Comparison of ENCODE assay signal across 1 cellular context in genomic region chr2:153354406-153354805, GRCh38.
TF ChIP-seq lines count a peak whose summit lies in the region.

No MANE protein-coding gene starts in this region.

TF ChIP-seq in WTC11, 78 proteins besides CTCF, POLR2A, EP300 and RAD21 (continued from another document):
- TF ChIP-seq, protein P1, sequence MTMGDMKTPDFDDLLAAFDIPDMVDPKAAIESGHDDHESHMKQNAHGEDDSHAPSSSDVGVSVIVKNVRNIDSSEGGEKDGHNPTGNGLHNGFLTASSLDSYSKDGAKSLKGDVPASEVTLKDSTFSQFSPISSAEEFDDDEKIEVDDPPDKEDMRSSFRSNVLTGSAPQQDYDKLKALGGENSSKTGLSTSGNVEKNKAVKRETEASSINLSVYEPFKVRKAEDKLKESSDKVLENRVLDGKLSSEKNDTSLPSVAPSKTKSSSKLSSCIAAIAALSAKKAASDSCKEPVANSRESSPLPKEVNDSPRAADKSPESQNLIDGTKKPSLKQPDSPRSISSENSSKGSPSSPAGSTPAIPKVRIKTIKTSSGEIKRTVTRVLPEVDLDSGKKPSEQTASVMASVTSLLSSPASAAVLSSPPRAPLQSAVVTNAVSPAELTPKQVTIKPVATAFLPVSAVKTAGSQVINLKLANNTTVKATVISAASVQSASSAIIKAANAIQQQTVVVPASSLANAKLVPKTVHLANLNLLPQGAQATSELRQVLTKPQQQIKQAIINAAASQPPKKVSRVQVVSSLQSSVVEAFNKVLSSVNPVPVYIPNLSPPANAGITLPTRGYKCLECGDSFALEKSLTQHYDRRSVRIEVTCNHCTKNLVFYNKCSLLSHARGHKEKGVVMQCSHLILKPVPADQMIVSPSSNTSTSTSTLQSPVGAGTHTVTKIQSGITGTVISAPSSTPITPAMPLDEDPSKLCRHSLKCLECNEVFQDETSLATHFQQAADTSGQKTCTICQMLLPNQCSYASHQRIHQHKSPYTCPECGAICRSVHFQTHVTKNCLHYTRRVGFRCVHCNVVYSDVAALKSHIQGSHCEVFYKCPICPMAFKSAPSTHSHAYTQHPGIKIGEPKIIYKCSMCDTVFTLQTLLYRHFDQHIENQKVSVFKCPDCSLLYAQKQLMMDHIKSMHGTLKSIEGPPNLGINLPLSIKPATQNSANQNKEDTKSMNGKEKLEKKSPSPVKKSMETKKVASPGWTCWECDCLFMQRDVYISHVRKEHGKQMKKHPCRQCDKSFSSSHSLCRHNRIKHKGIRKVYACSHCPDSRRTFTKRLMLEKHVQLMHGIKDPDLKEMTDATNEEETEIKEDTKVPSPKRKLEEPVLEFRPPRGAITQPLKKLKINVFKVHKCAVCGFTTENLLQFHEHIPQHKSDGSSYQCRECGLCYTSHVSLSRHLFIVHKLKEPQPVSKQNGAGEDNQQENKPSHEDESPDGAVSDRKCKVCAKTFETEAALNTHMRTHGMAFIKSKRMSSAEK (CRISPR knock-in tag; IDR thresholded peaks at IDR 0.05; ENCODE audit: borderline replicate concordance): no peak
- TF ChIP-seq, protein P2, sequence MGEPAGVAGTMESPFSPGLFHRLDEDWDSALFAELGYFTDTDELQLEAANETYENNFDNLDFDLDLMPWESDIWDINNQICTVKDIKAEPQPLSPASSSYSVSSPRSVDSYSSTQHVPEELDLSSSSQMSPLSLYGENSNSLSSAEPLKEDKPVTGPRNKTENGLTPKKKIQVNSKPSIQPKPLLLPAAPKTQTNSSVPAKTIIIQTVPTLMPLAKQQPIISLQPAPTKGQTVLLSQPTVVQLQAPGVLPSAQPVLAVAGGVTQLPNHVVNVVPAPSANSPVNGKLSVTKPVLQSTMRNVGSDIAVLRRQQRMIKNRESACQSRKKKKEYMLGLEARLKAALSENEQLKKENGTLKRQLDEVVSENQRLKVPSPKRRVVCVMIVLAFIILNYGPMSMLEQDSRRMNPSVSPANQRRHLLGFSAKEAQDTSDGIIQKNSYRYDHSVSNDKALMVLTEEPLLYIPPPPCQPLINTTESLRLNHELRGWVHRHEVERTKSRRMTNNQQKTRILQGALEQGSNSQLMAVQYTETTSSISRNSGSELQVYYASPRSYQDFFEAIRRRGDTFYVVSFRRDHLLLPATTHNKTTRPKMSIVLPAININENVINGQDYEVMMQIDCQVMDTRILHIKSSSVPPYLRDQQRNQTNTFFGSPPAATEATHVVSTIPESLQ (CRISPR knock-in tag; IDR thresholded peaks at IDR 0.05): no peak
- no peak for TF ChIP-seq USF1 (CRISPR knock-in tag; IDR thresholded peaks at IDR 0.05)
- no peak for TF ChIP-seq TCF7 (CRISPR knock-in tag; IDR thresholded peaks at IDR 0.05; ENCODE audit: low read depth)
- TF ChIP-seq ZNF396 (CRISPR knock-in tag; IDR thresholded peaks at IDR 0.05; ENCODE audit: borderline replicate concordance): no peak
- TF ChIP-seq, protein P3, sequence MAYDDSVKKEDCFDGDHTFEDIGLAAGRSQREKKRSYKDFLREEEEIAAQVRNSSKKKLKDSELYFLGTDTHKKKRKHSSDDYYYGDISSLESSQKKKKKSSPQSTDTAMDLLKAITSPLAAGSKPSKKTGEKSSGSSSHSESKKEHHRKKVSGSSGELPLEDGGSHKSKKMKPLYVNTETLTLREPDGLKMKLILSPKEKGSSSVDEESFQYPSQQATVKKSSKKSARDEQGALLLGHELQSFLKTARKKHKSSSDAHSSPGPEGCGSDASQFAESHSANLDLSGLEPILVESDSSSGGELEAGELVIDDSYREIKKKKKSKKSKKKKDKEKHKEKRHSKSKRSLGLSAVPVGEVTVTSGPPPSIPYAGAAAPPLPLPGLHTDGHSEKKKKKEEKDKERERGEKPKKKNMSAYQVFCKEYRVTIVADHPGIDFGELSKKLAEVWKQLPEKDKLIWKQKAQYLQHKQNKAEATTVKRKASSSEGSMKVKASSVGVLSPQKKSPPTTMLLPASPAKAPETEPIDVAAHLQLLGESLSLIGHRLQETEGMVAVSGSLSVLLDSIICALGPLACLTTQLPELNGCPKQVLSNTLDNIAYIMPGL (CRISPR knock-in tag; IDR thresholded peaks at IDR 0.05): no peak
- TF ChIP-seq, protein P4, sequence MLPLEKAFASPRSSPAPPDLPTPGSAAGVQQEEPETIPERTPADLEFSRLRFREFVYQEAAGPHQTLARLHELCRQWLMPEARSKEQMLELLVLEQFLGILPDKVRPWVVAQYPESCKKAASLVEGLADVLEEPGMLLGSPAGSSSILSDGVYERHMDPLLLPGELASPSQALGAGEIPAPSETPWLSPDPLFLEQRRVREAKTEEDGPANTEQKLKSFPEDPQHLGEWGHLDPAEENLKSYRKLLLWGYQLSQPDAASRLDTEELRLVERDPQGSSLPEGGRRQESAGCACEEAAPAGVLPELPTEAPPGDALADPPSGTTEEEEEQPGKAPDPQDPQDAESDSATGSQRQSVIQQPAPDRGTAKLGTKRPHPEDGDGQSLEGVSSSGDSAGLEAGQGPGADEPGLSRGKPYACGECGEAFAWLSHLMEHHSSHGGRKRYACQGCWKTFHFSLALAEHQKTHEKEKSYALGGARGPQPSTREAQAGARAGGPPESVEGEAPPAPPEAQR (CRISPR knock-in tag; IDR thresholded peaks at IDR 0.05): no peak
- TF ChIP-seq CREB1 (CRISPR knock-in tag; IDR thresholded peaks at IDR 0.05): no peak
- TF ChIP-seq ZNF423 (CRISPR knock-in tag; IDR thresholded peaks at IDR 0.05): no peak
- no peak for TF ChIP-seq ZNF121 (CRISPR knock-in tag; IDR thresholded peaks at IDR 0.05)
- TF ChIP-seq OVOL2 (CRISPR knock-in tag; IDR thresholded peaks at IDR 0.05; ENCODE audit: borderline replicate concordance): no peak
- TF ChIP-seq ATF1 (CRISPR knock-in tag; IDR thresholded peaks at IDR 0.05): no peak
- TF ChIP-seq JAZF1 (CRISPR knock-in tag; IDR thresholded peaks at IDR 0.05): no peak
- TF ChIP-seq, protein P5, sequence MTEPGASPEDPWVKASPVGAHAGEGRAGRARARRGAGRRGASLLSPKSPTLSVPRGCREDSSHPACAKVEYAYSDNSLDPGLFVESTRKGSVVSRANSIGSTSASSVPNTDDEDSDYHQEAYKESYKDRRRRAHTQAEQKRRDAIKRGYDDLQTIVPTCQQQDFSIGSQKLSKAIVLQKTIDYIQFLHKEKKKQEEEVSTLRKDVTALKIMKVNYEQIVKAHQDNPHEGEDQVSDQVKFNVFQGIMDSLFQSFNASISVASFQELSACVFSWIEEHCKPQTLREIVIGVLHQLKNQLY (CRISPR knock-in tag; IDR thresholded peaks at IDR 0.05): no peak
- TF ChIP-seq IRF2 (CRISPR knock-in tag; IDR thresholded peaks at IDR 0.05; ENCODE audit: borderline replicate concordance, low read depth): no peak
- TF ChIP-seq, protein P6, sequence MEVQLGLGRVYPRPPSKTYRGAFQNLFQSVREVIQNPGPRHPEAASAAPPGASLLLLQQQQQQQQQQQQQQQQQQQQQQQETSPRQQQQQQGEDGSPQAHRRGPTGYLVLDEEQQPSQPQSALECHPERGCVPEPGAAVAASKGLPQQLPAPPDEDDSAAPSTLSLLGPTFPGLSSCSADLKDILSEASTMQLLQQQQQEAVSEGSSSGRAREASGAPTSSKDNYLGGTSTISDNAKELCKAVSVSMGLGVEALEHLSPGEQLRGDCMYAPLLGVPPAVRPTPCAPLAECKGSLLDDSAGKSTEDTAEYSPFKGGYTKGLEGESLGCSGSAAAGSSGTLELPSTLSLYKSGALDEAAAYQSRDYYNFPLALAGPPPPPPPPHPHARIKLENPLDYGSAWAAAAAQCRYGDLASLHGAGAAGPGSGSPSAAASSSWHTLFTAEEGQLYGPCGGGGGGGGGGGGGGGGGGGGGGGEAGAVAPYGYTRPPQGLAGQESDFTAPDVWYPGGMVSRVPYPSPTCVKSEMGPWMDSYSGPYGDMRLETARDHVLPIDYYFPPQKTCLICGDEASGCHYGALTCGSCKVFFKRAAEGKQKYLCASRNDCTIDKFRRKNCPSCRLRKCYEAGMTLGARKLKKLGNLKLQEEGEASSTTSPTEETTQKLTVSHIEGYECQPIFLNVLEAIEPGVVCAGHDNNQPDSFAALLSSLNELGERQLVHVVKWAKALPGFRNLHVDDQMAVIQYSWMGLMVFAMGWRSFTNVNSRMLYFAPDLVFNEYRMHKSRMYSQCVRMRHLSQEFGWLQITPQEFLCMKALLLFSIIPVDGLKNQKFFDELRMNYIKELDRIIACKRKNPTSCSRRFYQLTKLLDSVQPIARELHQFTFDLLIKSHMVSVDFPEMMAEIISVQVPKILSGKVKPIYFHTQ (CRISPR knock-in tag; IDR thresholded peaks at IDR 0.05): no peak
